In the genomic region with DNA sequence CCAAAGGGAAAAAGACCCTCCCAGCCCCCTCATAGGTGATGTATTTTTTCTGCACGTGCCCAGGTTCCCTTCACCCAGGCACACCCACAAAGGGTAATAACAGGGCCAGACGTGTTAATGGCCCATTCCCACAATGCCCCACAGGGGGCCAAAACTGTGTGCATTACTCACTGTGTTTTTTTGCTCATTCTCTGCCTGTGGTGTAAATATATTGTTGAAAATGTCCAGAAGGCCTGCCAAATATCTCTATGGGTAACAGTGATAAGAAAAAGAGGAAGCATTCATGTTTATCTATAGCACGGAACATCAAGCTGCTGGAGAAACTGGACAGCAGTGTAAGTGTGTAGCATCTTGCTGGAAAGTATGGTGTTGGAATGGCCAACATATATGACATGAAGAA, we compare ENCODE assay signal across 1 cellular context.
TF ChIP-seq lines count a peak whose summit lies in the region.

No MANE protein-coding gene starts in this region.

TF ChIP-seq in SK-N-SH, 30 proteins besides CTCF, POLR2A, EP300 and RAD21 (continued from another document):
- no peak for TF ChIP-seq RFX5 (IDR thresholded peaks at IDR 0.05; ENCODE audit: low read length)
- no peak for TF ChIP-seq SMC3 (IDR thresholded peaks at IDR 0.05; ENCODE audit: low read depth, low read length)
- no peak for TF ChIP-seq NRF1 (IDR thresholded peaks at IDR 0.05; ENCODE audit: low read depth, low read length)
- TF ChIP-seq MXI1 (IDR thresholded peaks at IDR 0.05; ENCODE audit: low read depth, low read length) = no peak
